ENCODE assay signal across 16 cellular contexts in the genomic region with DNA sequence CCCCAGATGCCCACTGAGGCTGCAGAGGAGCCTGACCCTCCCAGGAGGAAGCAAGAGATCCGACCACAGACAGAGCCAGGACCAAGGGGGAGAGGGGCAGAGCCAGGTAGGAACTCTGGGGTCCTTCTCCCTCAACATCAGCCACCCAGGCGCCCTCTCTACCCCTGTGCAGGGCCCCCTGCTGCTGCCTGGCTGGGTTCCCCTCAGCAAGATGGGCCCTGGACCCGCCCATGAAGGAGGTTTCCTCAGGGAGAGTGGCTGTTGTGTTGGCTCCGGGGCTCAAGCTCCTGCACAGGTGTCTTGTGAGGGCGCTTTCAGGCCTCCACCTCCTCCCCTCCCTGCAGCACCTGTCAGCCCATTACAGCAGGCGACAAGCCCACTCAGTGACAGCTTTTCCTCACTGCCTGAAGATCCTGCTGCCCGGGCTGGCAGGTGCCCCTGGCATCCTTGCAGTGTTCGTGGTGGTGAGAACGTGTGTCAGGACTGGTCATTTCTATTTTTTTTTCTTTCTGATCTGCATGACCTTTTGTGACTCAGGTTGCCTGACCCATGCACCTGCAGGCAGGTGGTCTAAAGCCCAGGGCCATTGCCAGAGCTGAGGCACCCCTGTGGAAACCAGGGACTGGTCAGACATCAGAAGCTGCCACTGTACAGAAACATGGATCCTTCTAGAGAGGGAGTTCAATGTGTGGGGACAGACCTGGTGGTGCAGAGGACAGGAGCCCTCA. TPM values are rescaled to one million over a fixed set of nuclear protein-coding genes. Genes with fewer than 3 reads are reported as not detected.
"Had no signal": no experiment of that assay in that cellular context is flagged by ENCODE, and none has a peak within 500 bp of the region (broad histone marks: within the 10 kb centered on the region; RNA-seq: fewer than 3 reads in every experiment).

No MANE protein-coding gene starts in this region.

RNA-seq across cellular contexts. Expression of a gene that starts 37.0 kb away (rescaled TPM):
- total RNA-seq: dermis blood vessel endothelial cell; endothelial cell of umbilical vein; epithelial cell of proximal tubule; esophagus squamous epithelium; kidney epithelial cell; left cardiac atrium; left ventricle myocardium inferior; lower lobe of right lung; mesenteric fat pad; myocyte; naive thymus-derived CD8-positive, alpha-beta T cell; sciatic nerve; smooth muscle cell; subcutaneous adipose tissue; temporal lobe; urinary bladder had no signal
